ENCODE assay signal across 19 cellular contexts in genomic region chr18:1062592-1062991, GRCh38.
DNase-seq lines count a peak whose midpoint lies in the region; TF ChIP-seq lines count a peak whose summit lies in the region.
"Had no signal": no experiment of that assay in that cellular context is flagged by ENCODE, and none has a peak within 500 bp of the region (broad histone marks: within the 10 kb centered on the region; RNA-seq: fewer than 3 reads in every experiment).

No MANE protein-coding gene starts in this region.

- no peak overlapping the region for H3K27ac ChIP-seq in left ventricle myocardium inferior (replicated peaks)
- H3K27ac ChIP-seq: A549, coronary artery had no signal

- H3K27me3 Mint-ChIP-seq in nephron progenitor cell (ENCODE audit: low read depth, poor library complexity), result no peaks in the 10 kb centered on the region

- no peaks in the 10 kb centered on the region for H3K4me1 Mint-ChIP-seq in nephron progenitor cell
- H3K4me1 Mint-ChIP-seq: T-cell had no signal

- H3K27ac Mint-ChIP-seq in nephron progenitor cell, result no peak overlapping the region
- H3K27ac Mint-ChIP-seq: activated T-helper 2 cell treated with anti-CD3 and anti-CD28 coated beads, Interferon-gamma antibody, Interleukin-2, Interleukin-4, amounts not matched to agents 10 μg/mL and 5 μg/mL and 100 μg/mL, durations not matched to agents 14 hours and 24 hours and 36 hours; T-cell had no signal

- CTCF ChIA-PET in GM10248 (lab: Yijun Ruan, JAX), result interaction anchor here (1.0 kb wide), 1 partner anchor 30 kb away, joined by 3 read pairs; no protein-coding TSS in a partner anchor

- peaks cover 13% of the 10 kb centered on the region for H3K36me3 Mint-ChIP-seq in nephron progenitor cell (ENCODE audit: low read depth)
- H3K36me3 Mint-ChIP-seq: T-cell had no signal

- H3K9me3 Mint-ChIP-seq in nephron progenitor cell, result peaks cover 15% of the 10 kb centered on the region

- POLR2A ChIA-PET in GM10248 (lab: Yijun Ruan, JAX), result no interaction called here

- intact Hi-C loops in left ventricle myocardium inferior (cut with micrococcal nuclease), result no loop called here

- no peaks in the 10 kb centered on the region for H3K36me3 ChIP-seq in left ventricle myocardium inferior

- H3K4me1 ChIP-seq in left ventricle myocardium inferior, result no peaks in the 10 kb centered on the region
- H3K4me1 ChIP-seq: A549 had no signal

- TF ChIP-seq CTCF in epithelial cell of proximal tubule (conservative IDR thresholded peaks at IDR 0.05; ENCODE audit: low read depth, low read length) (peak; percentile 26), left ventricle myocardium inferior (IDR thresholded peaks at IDR 0.05; ENCODE audit: borderline replicate concordance) (no peak), GM10248 (IDR thresholded peaks at IDR 0.05; ENCODE audit: control extremely low read depth, extremely low read depth, low read depth, missing control alignments) (no peak), nephron progenitor cell (IDR thresholded peaks at IDR 0.05) (no peak)

- H3K27me3 ChIP-seq in left ventricle myocardium inferior (ENCODE audit: low read depth), result no peaks in the 10 kb centered on the region

- H3K4me3 ChIP-seq in epithelial cell of proximal tubule (ENCODE audit: low read depth, low read length) (no peak overlapping the region), left ventricle myocardium inferior (no peak overlapping the region)
- H3K4me3 ChIP-seq: A549, coronary artery had no signal

- H3K9me3 ChIP-seq in left ventricle myocardium inferior (replicated peaks), result peaks cover 41% of the 10 kb centered on the region
- H3K9me3 ChIP-seq: A549 had no signal

- no peak overlapping the region for H3K4me3 Mint-ChIP-seq in nephron progenitor cell
- H3K4me3 Mint-ChIP-seq: T-cell had no signal

- peak; percentile 17 for DNase-seq in NCI-H82 (lab: John Stamatoyannopoulos, UW)
- no peak for DNase-seq in NCI-H82 treated with DMSO at 0.1 percent for 48 hours (lab: John Stamatoyannopoulos, UW; ENCODE audit: unreplicated experiment)
- DNase-seq in OCI-M1 (lab: John Stamatoyannopoulos, UW), result peak; percentile 8
- DNase-seq in epithelial cell of proximal tubule (ENCODE audit: low read depth), result no peak
- no peak for DNase-seq in left ventricle myocardium inferior
- no peak for DNase-seq in GM10248 (ENCODE audit: extremely low spot score)
- no peak for DNase-seq in nephron progenitor cell
- no peak for DNase-seq in DMS114 treated with DMSO at 0.1 percent for 48 hours (lab: John Stamatoyannopoulos, UW; ENCODE audit: unreplicated experiment)
- DNase-seq: activated CD4-positive, CD25-positive, alpha-beta regulatory T cell; left cardiac atrium; NCI-H2081; NCI-H774; RPMI8226; stimulated activated CD4-positive, alpha-beta T cell treated with anti-CD3 and anti-CD28 coated beads, Interleukin-4, amount 100 ng/mL, for 1 hour; stimulated activated CD8-positive, alpha-beta memory T cell treated with anti-CD3 and anti-CD28 coated beads, Interleukin-4, amount 100 ng/mL, for 48 hours; T-cell had no signal

Comparison
In these comparisons a context has a peak if more than half of its experiments do, and no peak if none do; other contexts are left out.
1. DNase-seq: peak in NCI-H82 (single experiment) and OCI-M1 (single experiment); none in NCI-H82 treated with DMSO at 0.1 percent for 48 hours (single experiment), epithelial cell of proximal tubule (single experiment), left ventricle myocardium inferior (single experiment), GM10248 (single experiment), nephron progenitor cell (single experiment) and DMS114 treated with DMSO at 0.1 percent for 48 hours (single experiment).